In genomic region chr22:30606455-30607299, GRCh38 we compare ENCODE assay signal across 2 cellular contexts.
TF ChIP-seq lines count a peak whose summit lies in the region.

Gene TCN2 (plus strand): TSS chr22:30607174. CDS start chr22:30607332, 158 bp downstream.

TF ChIP-seq in WTC11, 78 proteins besides CTCF, POLR2A, EP300 and RAD21 (continued from another document):
- TF ChIP-seq MXD4 (CRISPR knock-in tag; IDR thresholded peaks at IDR 0.05; ENCODE audit: borderline replicate concordance) (no peak), USF1 (CRISPR knock-in tag; IDR thresholded peaks at IDR 0.05) (peak; percentile 97), MYBL2 (CRISPR knock-in tag; IDR thresholded peaks at IDR 0.05) (peak; percentile 83; the same call in 1 of the 2 replicates), E2F4 (CRISPR knock-in tag; IDR thresholded peaks at IDR 0.05; ENCODE audit: borderline replicate concordance, low read depth) (peak; percentile 38; the same call in 1 of the 2 replicates), ZNF416 (CRISPR knock-in tag; IDR thresholded peaks at IDR 0.05) (peak; percentile 68; the same call in 1 of the 2 replicates)

TF ChIP-seq in H1, 55 proteins besides CTCF, POLR2A, EP300 and RAD21 (continued from another document):
- no peak for TF ChIP-seq SIRT6 (IDR thresholded peaks at IDR 0.05; ENCODE audit: low read length)
- 0 out of 2 replicates have a peak, but pooled peaks have one; percentile 13 for TF ChIP-seq KDM1A (IDR thresholded peaks at IDR 0.05; ENCODE audit: borderline replicate concordance, low read length)
- TF ChIP-seq SIN3A (conservative IDR thresholded peaks at IDR 0.05 in 1 of 2, IDR thresholded peaks at IDR 0.05 in 1 of 2; ENCODE audit: low read depth in 1 of 2, low read length in 2 of 2), result peak; percentile 90 to 97; a peak in 3 of 4 replicates
- 0 out of 2 replicates have a peak, but pooled peaks have one; percentile 24 for TF ChIP-seq CHD2 (IDR thresholded peaks at IDR 0.05; ENCODE audit: low read length)
- TF ChIP-seq FOSL1 (IDR thresholded peaks at IDR 0.05; ENCODE audit: insufficient read depth, low read depth, low read length), result no peak
- peak; percentile 95 for TF ChIP-seq KDM4A (IDR thresholded peaks at IDR 0.05; ENCODE audit: low read depth, low read length, severe bottlenecking)
- TF ChIP-seq TEAD4 (IDR thresholded peaks at IDR 0.05; ENCODE audit: low read depth, low read length), result peak; percentile 76
- TF ChIP-seq JUND (IDR thresholded peaks at IDR 0.05; ENCODE audit: low read length), result 0 out of 2 replicates have a peak, but pooled peaks have one; percentile 5
- no peak for TF ChIP-seq SP2 (IDR thresholded peaks at IDR 0.05; ENCODE audit: low read length)
- peak; percentile 91 for TF ChIP-seq SAP30 (IDR thresholded peaks at IDR 0.05; ENCODE audit: insufficient read depth, insufficient replicate concordance, low read length)
- peak; percentile 97 for TF ChIP-seq USF2 (IDR thresholded peaks at IDR 0.05; ENCODE audit: low read length)
- no peak for TF ChIP-seq RBBP5 (IDR thresholded peaks at IDR 0.05; ENCODE audit: borderline replicate concordance, low read depth, low read length)
- no peak for TF ChIP-seq CHD7 (IDR thresholded peaks at IDR 0.05; ENCODE audit: insufficient replicate concordance, low read length)
- 0 out of 2 replicates have a peak, but pooled peaks have one; percentile 18 for TF ChIP-seq EGR1 (IDR thresholded peaks at IDR 0.05; ENCODE audit: borderline replicate concordance, low read depth, low read length)
- TF ChIP-seq TCF12 (IDR thresholded peaks at IDR 0.05; ENCODE audit: low read depth, low read length), result 0 out of 2 replicates have a peak, but pooled peaks have one; percentile 2
- no peak for TF ChIP-seq CREB1 (IDR thresholded peaks at IDR 0.05)
- TF ChIP-seq PHF8 (conservative IDR thresholded peaks at IDR 0.05; ENCODE audit: low read depth, low read length), result peak; percentile 61
- peak; percentile 47; the same call in 1 of the 2 replicates for TF ChIP-seq E2F6 (IDR thresholded peaks at IDR 0.05)
- peak; percentile 80; the same call in 1 of the 2 replicates for TF ChIP-seq MAFK (IDR thresholded peaks at IDR 0.05; ENCODE audit: low read depth, low read length)
- TF ChIP-seq CEBPB (IDR thresholded peaks at IDR 0.05; ENCODE audit: low read depth, low read length), result no peak
- TF ChIP-seq SP1 (IDR thresholded peaks at IDR 0.05; ENCODE audit: low read depth, low read length), result peak; percentile 50; the same call in 1 of the 2 replicates
TF ChIP-seq in H1: peak in this region for 20.
